In the genomic region with DNA sequence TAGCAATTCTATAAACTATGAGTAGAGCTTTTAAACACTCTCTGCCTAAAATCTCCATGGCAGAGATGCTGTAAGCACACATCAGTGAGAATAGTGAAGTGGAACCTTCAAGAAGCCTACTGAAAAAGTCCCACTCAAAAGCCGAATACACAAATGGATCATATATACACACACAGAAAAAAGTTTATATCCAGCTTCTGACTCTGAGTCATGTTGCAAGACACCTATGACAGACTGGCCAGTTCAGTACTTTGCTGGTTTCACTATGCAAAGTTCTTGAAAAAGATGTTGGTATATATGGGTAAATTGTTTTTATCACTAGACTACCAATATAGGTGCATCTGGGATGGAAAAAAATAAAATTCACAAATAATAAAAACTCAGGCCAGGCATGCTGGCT, we compare ENCODE assay signal across 20 cellular contexts.
DNase-seq lines count a peak whose midpoint lies in the region; ATAC-seq and TF ChIP-seq lines count a peak whose summit lies in the region.
"Had no signal": no experiment of that assay in that cellular context is flagged by ENCODE, and none has a peak within 500 bp of the region (broad histone marks: within the 10 kb centered on the region; RNA-seq: fewer than 3 reads in every experiment).

No MANE protein-coding gene starts in this region.

- H3K9me2 ChIP-seq in Karpas-422 (replicated peaks; ENCODE audit: insufficient read depth, low read length), result no peaks in the 10 kb centered on the region

- H3K9ac ChIP-seq in OCI-LY3 (ENCODE audit: low read length) (0 out of 2 replicates have a peak overlapping the region, but pooled peaks have one; percentile 2), Karpas-422 (ENCODE audit: low read length) (no peak overlapping the region)

- H2AFZ ChIP-seq in OCI-LY3 (ENCODE audit: low read depth, low read length), result no peak overlapping the region
- no peak overlapping the region for H2AFZ ChIP-seq in Karpas-422 (ENCODE audit: low read length)
- H2AFZ ChIP-seq: PC-9 had no signal

- H3K27ac ChIP-seq in OCI-LY3 (ENCODE audit: low read length) (peak overlapping the region; percentile 59), Karpas-422 (ENCODE audit: low read length) (no peak overlapping the region)
- H3K27ac ChIP-seq: coronary artery, PC-9 had no signal

- H3K36me3 Mint-ChIP-seq in HFFc6 (ENCODE audit: low read depth) (no peaks in the 10 kb centered on the region), progenitor cell of endocrine pancreas (ENCODE audit: insufficient read depth) (no peaks in the 10 kb centered on the region)
- H3K36me3 Mint-ChIP-seq: activated naive CD4-positive, alpha-beta T cell treated with anti-CD3 and anti-CD28 coated beads, Interleukin-2, amount 50 U/mL, for 72 hours; IgD-negative memory B cell had no signal

- no peaks in the 10 kb centered on the region for H3K9me3 ChIP-seq in OCI-LY3 (ENCODE audit: insufficient read depth, low read length)
- H3K9me3 ChIP-seq in Karpas-422 (ENCODE audit: low read length), result no peaks in the 10 kb centered on the region
- H3K9me3 ChIP-seq: HAP-1 had no signal

- no peaks in the 10 kb centered on the region for H4K20me1 ChIP-seq in OCI-LY3 (ENCODE audit: insufficient read depth, low read length)
- no peaks in the 10 kb centered on the region for H4K20me1 ChIP-seq in Karpas-422 (ENCODE audit: insufficient read depth, low read depth, low read length)

- H3K27ac Mint-ChIP-seq in HFFc6 (no peak overlapping the region), progenitor cell of endocrine pancreas (no peak overlapping the region)
- H3K27ac Mint-ChIP-seq: activated CD4-positive, alpha-beta T cell treated with anti-CD3 and anti-CD28 coated beads, Interleukin-2, amount 10 ng/mL, durations not matched to agents 24 days and 14 days; activated naive CD4-positive, alpha-beta T cell treated with anti-CD3 and anti-CD28 coated beads, Interleukin-2, amount 50 U/mL, for 72 hours; IgD-negative memory B cell had no signal

- no peaks in the 10 kb centered on the region for H3K36me3 ChIP-seq in OCI-LY3 (replicated peaks; ENCODE audit: low read depth, low read length)
- H3K36me3 ChIP-seq in Karpas-422 (ENCODE audit: insufficient read depth, low read length), result no peaks in the 10 kb centered on the region
- H3K36me3 ChIP-seq: HAP-1 had no signal

- H3K27me3 Mint-ChIP-seq in HFFc6 (ENCODE audit: insufficient read depth) (peaks cover 15% of the 10 kb centered on the region), progenitor cell of endocrine pancreas (peaks cover 37% of the 10 kb centered on the region)

- H3K4me3 ChIP-seq in OCI-LY3 (ENCODE audit: low read length) (no peak overlapping the region; the same call in 1 of the 2 replicates), Karpas-422 (ENCODE audit: low read length) (no peak overlapping the region)
- H3K4me3 ChIP-seq: coronary artery, HAP-1, PC-9 had no signal

- H3K79me2 ChIP-seq in OCI-LY3 (ENCODE audit: low read length), result no peaks in the 10 kb centered on the region
- no peaks in the 10 kb centered on the region for H3K79me2 ChIP-seq in Karpas-422 (ENCODE audit: low read length)

- H3K4me1 ChIP-seq in OCI-LY3 (ENCODE audit: low read length) (peaks cover 32% of the 10 kb centered on the region), Karpas-422 (ENCODE audit: low read length) (no peaks in the 10 kb centered on the region; the same call in 1 of the 2 replicates)
- H3K4me1 ChIP-seq: HAP-1 had no signal

- DNase-seq in HFFc6, result no peak
- no peak for DNase-seq in Karpas-422
- DNase-seq in progenitor cell of endocrine pancreas (ENCODE audit: low spot score, unreplicated experiment), result no peak
- DNase-seq: activated CD4-positive, alpha-beta T cell treated with anti-CD3 and anti-CD28 coated beads, Interleukin-2, amount 10 ng/mL, durations not matched to agents 24 days and 14 days; left cardiac atrium; MV-4-11; NCI-H2107; NCI-H748 treated with DMSO at 0.1 percent for 48 hours; PC-9; stimulated activated CD4-positive, alpha-beta T cell treated with anti-CD3 and anti-CD28 coated beads, Interleukin-2, amount 100 ng/mL, for 24 hours; T1000 had no signal

- ATAC-seq in GM18520 (IDR thresholded peaks at IDR 0.05; ENCODE audit: unreplicated experiment) (peak; percentile 97), GM21528 (IDR thresholded peaks at IDR 0.05; ENCODE audit: low FRiP score, unreplicated experiment) (peak; percentile 73), HG03025 (IDR thresholded peaks at IDR 0.05; ENCODE audit: low FRiP score, unreplicated experiment) (peak; percentile 64), HG02763 (IDR thresholded peaks at IDR 0.05; ENCODE audit: unreplicated experiment) (no peak)
- ATAC-seq: left cardiac atrium had no signal

- no peak for TF ChIP-seq CTCF in OCI-LY3 (IDR thresholded peaks at IDR 0.05; ENCODE audit: low read depth, low read length)
- no peak for TF ChIP-seq CTCF in HFFc6 (IDR thresholded peaks at IDR 0.05)
- TF ChIP-seq CTCF in progenitor cell of endocrine pancreas (IDR thresholded peaks at IDR 0.05; ENCODE audit: unreplicated experiment), result no peak

- H3K4me1 Mint-ChIP-seq in HFFc6 (ENCODE audit: low read depth) (no peaks in the 10 kb centered on the region), progenitor cell of endocrine pancreas (ENCODE audit: low read depth) (peaks cover 20% of the 10 kb centered on the region)
- H3K4me1 Mint-ChIP-seq: activated CD4-positive, alpha-beta T cell treated with anti-CD3 and anti-CD28 coated beads, Interleukin-2, amount 10 ng/mL, durations not matched to agents 24 days and 14 days; IgD-negative memory B cell had no signal

- H3K4me2 ChIP-seq in OCI-LY3 (ENCODE audit: low read length), result peak overlapping the region; percentile 46
- H3K4me2 ChIP-seq in Karpas-422 (ENCODE audit: low read depth, low read length, poor library complexity, severe bottlenecking), result no peak overlapping the region
- H3K4me2 ChIP-seq: PC-9 had no signal

- H3K27me3 ChIP-seq in OCI-LY3 (ENCODE audit: low read depth, low read length) (peaks cover 37% of the 10 kb centered on the region), Karpas-422 (ENCODE audit: low read length) (no peaks in the 10 kb centered on the region; the same call in 1 of the 2 replicates)

- no peaks in the 10 kb centered on the region for H3K9me3 Mint-ChIP-seq in HFFc6
- no peaks in the 10 kb centered on the region for H3K9me3 Mint-ChIP-seq in progenitor cell of endocrine pancreas (ENCODE audit: low read depth)
- H3K9me3 Mint-ChIP-seq: activated CD4-positive, alpha-beta T cell treated with anti-CD3 and anti-CD28 coated beads, Interleukin-2, amount 10 ng/mL, durations not matched to agents 24 days and 14 days; activated naive CD4-positive, alpha-beta T cell treated with anti-CD3 and anti-CD28 coated beads, Interleukin-2, amount 50 U/mL, for 72 hours; IgD-negative memory B cell had no signal

- H3K4me3 Mint-ChIP-seq in HFFc6 (no peak overlapping the region), progenitor cell of endocrine pancreas (ENCODE audit: low read depth) (no peak overlapping the region)
- H3K4me3 Mint-ChIP-seq: activated CD4-positive, alpha-beta T cell treated with anti-CD3 and anti-CD28 coated beads, Interleukin-2, amount 10 ng/mL, durations not matched to agents 24 days and 14 days; IgD-negative memory B cell had no signal
